ENCODE assay signal across 15 cellular contexts in the genomic region with DNA sequence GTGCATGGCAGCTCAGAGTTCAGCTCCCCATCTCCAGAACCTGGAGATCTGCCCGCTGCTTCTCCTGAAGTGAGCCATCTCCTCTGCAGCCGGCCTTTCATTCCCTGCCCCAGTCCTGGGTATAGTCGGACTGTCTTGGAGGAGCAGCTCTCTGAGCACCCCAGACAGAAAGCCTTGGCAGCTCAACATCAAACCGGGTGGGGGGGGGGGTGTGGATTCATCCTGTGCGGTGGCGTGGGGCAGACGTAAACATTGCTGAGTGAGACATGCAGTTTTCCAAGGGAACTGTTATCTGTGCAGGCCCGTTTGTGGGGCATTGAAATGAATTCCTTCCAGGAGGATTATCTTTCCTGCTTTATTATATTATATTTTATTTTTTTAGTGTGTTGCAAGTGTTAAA.
DNase-seq lines count a peak whose midpoint lies in the region; ATAC-seq and TF ChIP-seq lines count a peak whose summit lies in the region.
"Had no signal": no experiment of that assay in that cellular context is flagged by ENCODE, and none has a peak within 500 bp of the region (broad histone marks: within the 10 kb centered on the region; RNA-seq: fewer than 3 reads in every experiment).

No MANE protein-coding gene starts in this region.

- CTCF ChIA-PET in HEK293T (lab: Yijun Ruan, JAX): no interaction called here

- no peaks in the 10 kb centered on the region for H3K79me1 ChIP-seq in neuronal stem cell (ENCODE audit: low read depth, low read length)

- no peak overlapping the region for H3K4me2 ChIP-seq in neuronal stem cell (ENCODE audit: insufficient read depth, low read length, poor library complexity, severe bottlenecking)

- H3K14ac ChIP-seq in neuronal stem cell (ENCODE audit: low read length): no peak overlapping the region

- intact Hi-C loops in right cardiac atrium (cut with DNase I): no loop called here
- intact Hi-C loops in body of pancreas (cut with DNase I): no loop called here

- TF ChIP-seq POLR2A in body of pancreas (IDR thresholded peaks at IDR 0.05): no peak

- H3K9ac ChIP-seq in neuronal stem cell (ENCODE audit: low read depth, low read length, poor library complexity): no peak overlapping the region

- no peak overlapping the region for H2AFZ ChIP-seq in neuronal stem cell (ENCODE audit: low read length)

- DNase-seq in left kidney (ENCODE audit: low read depth, low spot score) (peak; percentile 75), neuronal stem cell (ENCODE audit: low spot score) (no peak), right cardiac atrium (no peak), NCI-H1694 (lab: John Stamatoyannopoulos, UW) (no peak), body of pancreas (no peak), HEK293T (ENCODE audit: extremely low spot score) (no peak)
- DNase-seq: BE2C; CD4-positive, alpha-beta memory T cell; DMS153; DMS79 treated with DMSO at 0.1 percent for 48 hours; EL; HFFc6 had no signal

- H3K4me3 ChIP-seq in neuronal stem cell (ENCODE audit: low read length in 2 of 2) (no peak overlapping the region), right cardiac atrium (ENCODE audit: low read length) (no peak overlapping the region), body of pancreas (no peak overlapping the region)
- H3K4me3 ChIP-seq: HAP-1 had no signal

- no peak overlapping the region for H2BK15ac ChIP-seq in neuronal stem cell (ENCODE audit: low read length)

- no peak overlapping the region for H2BK5ac ChIP-seq in neuronal stem cell (ENCODE audit: low read length)

- no peak for ATAC-seq in right cardiac atrium
- no peak for ATAC-seq in body of pancreas

- peak overlapping the region; percentile 73 for H3K18ac ChIP-seq in neuronal stem cell (ENCODE audit: low read length)

- WGBS in neuronal stem cell (ENCODE audit: extremely low coverage in 2 of 2, insufficient read length in 2 of 2, insufficient replicate concordance in 1 of 2), 2 donors: no CpG with 5 or more reads among the region's 8 CpGs
- 56% methylated on average over 8 of the region's 8 CpGs for WGBS in right cardiac atrium
- 55 to 56% methylated on average over 8 of the region's 8 CpGs for WGBS in body of pancreas, 2 donors

- no peak overlapping the region for H3K4ac ChIP-seq in neuronal stem cell (ENCODE audit: low read length)

- TF ChIP-seq CTCF in body of pancreas (IDR thresholded peaks at IDR 0.05): no peak

- no peak overlapping the region for H3K23ac ChIP-seq in neuronal stem cell (ENCODE audit: low read depth, low read length, poor library complexity)

- no peak overlapping the region for H2BK120ac ChIP-seq in neuronal stem cell (ENCODE audit: low read depth, low read length)

- no peaks in the 10 kb centered on the region for H3K36me3 ChIP-seq in neuronal stem cell (replicated peaks in 1 of 2; ENCODE audit: control insufficient read depth in 2 of 2, insufficient read depth in 2 of 2, low read length in 2 of 2)
- H3K36me3 ChIP-seq in body of pancreas (replicated peaks in 1 of 2; ENCODE audit: insufficient read depth in 1 of 2, low read depth in 2 of 2): no peaks in the 10 kb centered on the region
- H3K36me3 ChIP-seq: BE2C, HAP-1 had no signal

- H2BK12ac ChIP-seq in neuronal stem cell (ENCODE audit: low read length): no peak overlapping the region

- H4K91ac ChIP-seq in neuronal stem cell (ENCODE audit: low read depth, low read length, poor library complexity): no peak overlapping the region

- H3K9me3 ChIP-seq in neuronal stem cell (replicated peaks in 1 of 2; ENCODE audit: control insufficient read depth in 2 of 2, insufficient read depth in 1 of 2, low read depth in 1 of 2, low read length in 2 of 2): peaks cover 0 to 4% of the 10 kb centered on the region in 2 donors
- no peaks in the 10 kb centered on the region for H3K9me3 ChIP-seq in right cardiac atrium (ENCODE audit: control insufficient read depth, low read length)
- H3K9me3 ChIP-seq in body of pancreas: no peaks in the 10 kb centered on the region
- H3K9me3 ChIP-seq: BE2C, HAP-1 had no signal

- H4K8ac ChIP-seq in neuronal stem cell (ENCODE audit: low read depth, low read length): no peak overlapping the region

- H3K4me1 ChIP-seq in neuronal stem cell (ENCODE audit: control insufficient read depth in 2 of 2, insufficient read depth in 1 of 2, low read depth in 1 of 2, low read length in 2 of 2) (peaks cover 11 to 42% of the 10 kb centered on the region in 2 donors), right cardiac atrium (ENCODE audit: control insufficient read depth, insufficient read depth, low read length) (no peaks in the 10 kb centered on the region), body of pancreas (no peaks in the 10 kb centered on the region)
- H3K4me1 ChIP-seq: BE2C, HAP-1 had no signal

- no peak overlapping the region for H2AK5ac ChIP-seq in neuronal stem cell (ENCODE audit: low read depth, low read length)

- no peaks in the 10 kb centered on the region for H3K27me3 ChIP-seq in neuronal stem cell (ENCODE audit: control insufficient read depth in 3 of 3, insufficient read depth in 3 of 3, low read depth in 1 of 3, low read length in 3 of 3)
- H3K27me3 ChIP-seq in right cardiac atrium (ENCODE audit: control insufficient read depth, insufficient read depth): no peaks in the 10 kb centered on the region
- no peaks in the 10 kb centered on the region for H3K27me3 ChIP-seq in body of pancreas
- H3K27me3 ChIP-seq: BE2C had no signal

- POLR2A ChIA-PET in HEK293T (lab: Yijun Ruan, JAX): no interaction called here

- peak overlapping the region; percentile 1 for H3K27ac ChIP-seq in angular gyrus (ENCODE audit: low read depth, low read length)
- H3K27ac ChIP-seq in neuronal stem cell (replicated peaks; ENCODE audit: low read length): no peak overlapping the region
- H3K27ac ChIP-seq in right cardiac atrium (ENCODE audit: low read length): no peak overlapping the region
- H3K27ac ChIP-seq in body of pancreas: no peak overlapping the region
- H3K27ac ChIP-seq: C4-2B had no signal

TF ChIP-seq in HEK293T, 16 proteins besides CTCF, POLR2A, EP300 and RAD21:
- TF ChIP-seq CTBP1 (IDR thresholded peaks at IDR 0.05; ENCODE audit: borderline replicate concordance) (no peak), BHLHE40 (IDR thresholded peaks at IDR 0.05; ENCODE audit: borderline replicate concordance) (no peak), L3MBTL2 (conservative IDR thresholded peaks at IDR 0.05) (no peak), ZNF384 (IDR thresholded peaks at IDR 0.05) (no peak), LEF1 (IDR thresholded peaks at IDR 0.05; ENCODE audit: borderline replicate concordance) (no peak)
